8 cellular contexts compared by ENCODE assay signal in genomic region chr2:50491541-50492114, GRCh38.
DNase-seq lines count a peak whose midpoint lies in the region; TF ChIP-seq lines count a peak whose summit lies in the region.

No MANE protein-coding gene starts in this region.

- no peaks in the 10 kb centered on the region for H3K36me3 ChIP-seq in A673 (ENCODE audit: insufficient read depth, low read length, poor library complexity, severe bottlenecking)
- H3K36me3 ChIP-seq in KMS-11 (ENCODE audit: insufficient read depth) = no peaks in the 10 kb centered on the region
- H3K36me3 ChIP-seq in osteoblast (ENCODE audit: insufficient read depth, low read length) = no peaks in the 10 kb centered on the region

- 0 out of 2 replicates have a peak overlapping the region, but pooled peaks have one; percentile 7 for H3K9ac ChIP-seq in KMS-11

- DNase-seq in A673 (ENCODE audit: low spot score) = peak; percentile 43
- peak; percentile 25 for DNase-seq in ELR (ENCODE audit: low read depth)
- DNase-seq in H4 (ENCODE audit: low spot score) = peak; percentile 30
- peak; percentile 9 for DNase-seq in SKM-1 (lab: John Stamatoyannopoulos, UW; ENCODE audit: unreplicated experiment)
- DNase-seq in fibroblast of villous mesenchyme (ENCODE audit: low read depth) = peak; percentile 29
- peak; percentile 67 for DNase-seq in osteoblast (ENCODE audit: insufficient read length, low spot score, missing footprints)
- DNase-seq in NCI-H187 (lab: John Stamatoyannopoulos, UW) = no peak

- TF ChIP-seq CTCF in A673 (conservative IDR thresholded peaks at IDR 0.05; ENCODE audit: low read depth, low read length) (peak; percentile 75), KMS-11 (conservative IDR thresholded peaks at IDR 0.05; ENCODE audit: low read depth, low read length) (peak; percentile 84), fibroblast of villous mesenchyme (IDR thresholded peaks at IDR 0.05; ENCODE audit: insufficient read depth, low read depth, low read length) (peak; percentile 64), osteoblast (IDR thresholded peaks at IDR 0.05; ENCODE audit: extremely low read depth, low read depth, low read length) (peak; percentile 69)

- H3K79me2 ChIP-seq in KMS-11 (ENCODE audit: insufficient read depth, low read depth) = no peaks in the 10 kb centered on the region
- no peaks in the 10 kb centered on the region for H3K79me2 ChIP-seq in osteoblast (ENCODE audit: insufficient read depth, low read length)

- H4K20me1 ChIP-seq in KMS-11 (ENCODE audit: insufficient read depth) (no peaks in the 10 kb centered on the region), osteoblast (ENCODE audit: insufficient read depth, low read length) (no peaks in the 10 kb centered on the region)

- intact Hi-C loops in A673 (cut with micrococcal nuclease; ENCODE audit: unreplicated experiment) = loop anchor here (5.0 to 10.0 kb wide), 2 partner anchors 877 to 1544 kb away; no protein-coding TSS in a partner anchor

- H3K9me3 ChIP-seq in A673 (ENCODE audit: low read depth, low read length, poor library complexity, severe bottlenecking) (no peaks in the 10 kb centered on the region), osteoblast (ENCODE audit: low read depth, low read length) (no peaks in the 10 kb centered on the region)

- H3K4me3 ChIP-seq in A673 (ENCODE audit: low read depth, low read length, poor library complexity, severe bottlenecking) (no peak overlapping the region), KMS-11 (IDR thresholded peaks at IDR 0.05; ENCODE audit: insufficient read depth, low read depth, low read length) (peak overlapping the region; percentile 64), fibroblast of villous mesenchyme (ENCODE audit: low read depth, low read length) (no peak overlapping the region), osteoblast (ENCODE audit: insufficient read depth, low read length) (no peak overlapping the region)

- CTCF ChIA-PET in A673 (lab: Charles Lee) = interaction anchor here (0.5 to 0.6 kb wide), 2 partner anchors 61 to 87 kb away, joined by 3 read pairs; no protein-coding TSS in a partner anchor

- H3K27me3 ChIP-seq in A673 (replicated peaks; ENCODE audit: insufficient read depth, low read depth, low read length, poor library complexity) (peaks cover 10% of the 10 kb centered on the region), KMS-11 (ENCODE audit: insufficient read depth, low read depth) (no peaks in the 10 kb centered on the region), osteoblast (ENCODE audit: insufficient read depth, low read length) (no peaks in the 10 kb centered on the region)

- H2AFZ ChIP-seq in KMS-11 (ENCODE audit: low read depth) (peak overlapping the region; percentile 80), osteoblast (ENCODE audit: low read length) (no peak overlapping the region)

- POLR2A ChIA-PET in A673 (lab: Charles Lee; ENCODE audit: low non-redundant PET) = no interaction called here

- no TSS peak for BruUV-seq in A673 (replicated peaks; lab: Mats Ljungman, UMichigan)

- H3K4me2 ChIP-seq in KMS-11 = peak overlapping the region; percentile 67
- H3K4me2 ChIP-seq in osteoblast (ENCODE audit: insufficient read depth, low read length) = no peak overlapping the region

- H3K27ac ChIP-seq in A673 (ENCODE audit: low read depth, low read length, poor library complexity, severe bottlenecking) (no peak overlapping the region), KMS-11 (no peak overlapping the region), osteoblast (ENCODE audit: low read depth, low read length) (no peak overlapping the region)

- H3K4me1 ChIP-seq in A673 (ENCODE audit: insufficient read depth, low read length, poor library complexity, severe bottlenecking) (no peaks in the 10 kb centered on the region), KMS-11 (ENCODE audit: low read depth, poor library complexity, severe bottlenecking) (peaks cover 5% of the 10 kb centered on the region), osteoblast (ENCODE audit: insufficient read depth, low read length) (no peaks in the 10 kb centered on the region)

Comparison
In these comparisons a context has a peak if more than half of its experiments do, and no peak if none do; other contexts are left out.
1. DNase-seq: peak in A673 (single experiment), ELR (single experiment), H4 (single experiment), SKM-1 (single experiment), fibroblast of villous mesenchyme (single experiment) and osteoblast (single experiment); none in NCI-H187 (0 of 2).
2. Peak in every context shown above with its lines, with median percentiles within 50 percentile points of each other: CTCF ChIP-seq.